Comparison of ENCODE assay signal across 1 cellular context in genomic region chr15:88546248-88547129, GRCh38.
TF ChIP-seq lines count a peak whose summit lies in the region.

Gene DET1, minus strand, starts transcription at chr15:88546681. Its CDS starts 14,976 bp downstream, at chr15:88531705.

TF ChIP-seq in K562, 482 proteins besides CTCF, POLR2A, EP300 and RAD21 (continued from another document and continues in another):
- TF ChIP-seq, protein P1, sequence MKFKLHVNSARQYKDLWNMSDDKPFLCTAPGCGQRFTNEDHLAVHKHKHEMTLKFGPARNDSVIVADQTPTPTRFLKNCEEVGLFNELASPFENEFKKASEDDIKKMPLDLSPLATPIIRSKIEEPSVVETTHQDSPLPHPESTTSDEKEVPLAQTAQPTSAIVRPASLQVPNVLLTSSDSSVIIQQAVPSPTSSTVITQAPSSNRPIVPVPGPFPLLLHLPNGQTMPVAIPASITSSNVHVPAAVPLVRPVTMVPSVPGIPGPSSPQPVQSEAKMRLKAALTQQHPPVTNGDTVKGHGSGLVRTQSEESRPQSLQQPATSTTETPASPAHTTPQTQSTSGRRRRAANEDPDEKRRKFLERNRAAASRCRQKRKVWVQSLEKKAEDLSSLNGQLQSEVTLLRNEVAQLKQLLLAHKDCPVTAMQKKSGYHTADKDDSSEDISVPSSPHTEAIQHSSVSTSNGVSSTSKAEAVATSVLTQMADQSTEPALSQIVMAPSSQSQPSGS (CRISPR knock-in tag; IDR thresholded peaks at IDR 0.05) = no peak
- TF ChIP-seq ZSCAN32 (CRISPR knock-in tag; IDR thresholded peaks at IDR 0.05) = 0 out of 2 replicates have a peak, but pooled peaks have one; percentile 36
- TF ChIP-seq, protein P2, sequence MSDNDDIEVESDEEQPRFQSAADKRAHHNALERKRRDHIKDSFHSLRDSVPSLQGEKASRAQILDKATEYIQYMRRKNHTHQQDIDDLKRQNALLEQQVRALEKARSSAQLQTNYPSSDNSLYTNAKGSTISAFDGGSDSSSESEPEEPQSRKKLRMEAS (CRISPR knock-in tag; IDR thresholded peaks at IDR 0.05) = no peak; the same call in none of the 2 replicates
- no peak for TF ChIP-seq TBL1XR1 (IDR thresholded peaks at IDR 0.05; ENCODE audit: low read length in 2 of 2)
- peak; percentile 39 for TF ChIP-seq HMGN3 (IDR thresholded peaks at IDR 0.05; ENCODE audit: borderline replicate concordance, extremely low read depth, insufficient read length, low read depth, low read length)
- no peak for TF ChIP-seq NBN (IDR thresholded peaks at IDR 0.05; ENCODE audit: low read depth)
- TF ChIP-seq SMARCC2 (IDR thresholded peaks at IDR 0.05; ENCODE audit: low read depth) = no peak
- 0 out of 2 replicates have a peak, but pooled peaks have one; percentile 33 for TF ChIP-seq GMEB1 (CRISPR knock-in tag; IDR thresholded peaks at IDR 0.05)
- no peak for TF ChIP-seq PTRF (tag; IDR thresholded peaks at IDR 0.05)
- TF ChIP-seq RBM34 (IDR thresholded peaks at IDR 0.05; ENCODE audit: borderline replicate concordance, insufficient read depth, low read length) = no peak
- TF ChIP-seq TEAD2 (tag; IDR thresholded peaks at IDR 0.05) = no peak
- TF ChIP-seq HDAC3 (IDR thresholded peaks at IDR 0.05; ENCODE audit: borderline replicate concordance, partially characterized antibody) = no peak
- no peak for TF ChIP-seq COPS2 (conservative IDR thresholded peaks at IDR 0.05)
- no peak for TF ChIP-seq RBM22 (IDR thresholded peaks at IDR 0.05; ENCODE audit: low read depth, low read length, poor library complexity, severe bottlenecking)
- TF ChIP-seq, protein P3, sequence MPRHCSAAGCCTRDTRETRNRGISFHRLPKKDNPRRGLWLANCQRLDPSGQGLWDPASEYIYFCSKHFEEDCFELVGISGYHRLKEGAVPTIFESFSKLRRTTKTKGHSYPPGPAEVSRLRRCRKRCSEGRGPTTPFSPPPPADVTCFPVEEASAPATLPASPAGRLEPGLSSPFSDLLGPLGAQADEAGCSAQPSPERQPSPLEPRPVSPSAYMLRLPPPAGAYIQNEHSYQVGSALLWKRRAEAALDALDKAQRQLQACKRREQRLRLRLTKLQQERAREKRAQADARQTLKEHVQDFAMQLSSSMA (CRISPR knock-in tag; IDR thresholded peaks at IDR 0.05) = no peak
- TF ChIP-seq, protein P4, sequence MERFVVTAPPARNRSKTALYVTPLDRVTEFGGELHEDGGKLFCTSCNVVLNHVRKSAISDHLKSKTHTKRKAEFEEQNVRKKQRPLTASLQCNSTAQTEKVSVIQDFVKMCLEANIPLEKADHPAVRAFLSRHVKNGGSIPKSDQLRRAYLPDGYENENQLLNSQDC (CRISPR knock-in tag; IDR thresholded peaks at IDR 0.05) = no peak
- TF ChIP-seq CHD4 (IDR thresholded peaks at IDR 0.05; ENCODE audit: insufficient read depth, insufficient replicate concordance, low read depth, low read length, poor library complexity, severe bottlenecking) = no peak
- TF ChIP-seq SPI1 (IDR thresholded peaks at IDR 0.05; ENCODE audit: borderline replicate concordance, low read depth, low read length) = peak; percentile 92
- TF ChIP-seq NONO (IDR thresholded peaks at IDR 0.05; ENCODE audit: low read depth in 2 of 2, low read length in 1 of 2) = no peak
- no peak for TF ChIP-seq CHCHD3 (CRISPR knock-in tag; IDR thresholded peaks at IDR 0.05)
- TF ChIP-seq SMARCA4 (IDR thresholded peaks at IDR 0.05) = peak; percentile 33; the same call in 1 of the 2 replicates
- TF ChIP-seq GATAD2B (IDR thresholded peaks at IDR 0.05; ENCODE audit: borderline replicate concordance) = 0 out of 2 replicates have a peak, but pooled peaks have one; percentile 59
- TF ChIP-seq EWSR1 (IDR thresholded peaks at IDR 0.05; ENCODE audit: borderline replicate concordance, low read depth, partially characterized antibody) = no peak
- TF ChIP-seq PHF20 (IDR thresholded peaks at IDR 0.05; ENCODE audit: partially characterized antibody) = peak; percentile 87
- peak; percentile 52 to 80 for TF ChIP-seq MAZ (CRISPR knock-in tag; conservative IDR thresholded peaks at IDR 0.05 in 1 of 2, IDR thresholded peaks at IDR 0.05 in 1 of 2)
- no peak for TF ChIP-seq CHD2 (IDR thresholded peaks at IDR 0.05; ENCODE audit: low read depth, low read length)
- no peak for TF ChIP-seq XRCC4 (IDR thresholded peaks at IDR 0.05; ENCODE audit: extremely low read depth, insufficient read depth, insufficient read length)
- TF ChIP-seq, protein P5, sequence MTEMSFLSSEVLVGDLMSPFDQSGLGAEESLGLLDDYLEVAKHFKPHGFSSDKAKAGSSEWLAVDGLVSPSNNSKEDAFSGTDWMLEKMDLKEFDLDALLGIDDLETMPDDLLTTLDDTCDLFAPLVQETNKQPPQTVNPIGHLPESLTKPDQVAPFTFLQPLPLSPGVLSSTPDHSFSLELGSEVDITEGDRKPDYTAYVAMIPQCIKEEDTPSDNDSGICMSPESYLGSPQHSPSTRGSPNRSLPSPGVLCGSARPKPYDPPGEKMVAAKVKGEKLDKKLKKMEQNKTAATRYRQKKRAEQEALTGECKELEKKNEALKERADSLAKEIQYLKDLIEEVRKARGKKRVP (CRISPR knock-in tag; IDR thresholded peaks at IDR 0.05) = 0 out of 2 replicates have a peak, but pooled peaks have one; percentile 26
- no peak for TF ChIP-seq FOXJ3 (CRISPR knock-in tag; IDR thresholded peaks at IDR 0.05)
- TF ChIP-seq, protein P6, sequence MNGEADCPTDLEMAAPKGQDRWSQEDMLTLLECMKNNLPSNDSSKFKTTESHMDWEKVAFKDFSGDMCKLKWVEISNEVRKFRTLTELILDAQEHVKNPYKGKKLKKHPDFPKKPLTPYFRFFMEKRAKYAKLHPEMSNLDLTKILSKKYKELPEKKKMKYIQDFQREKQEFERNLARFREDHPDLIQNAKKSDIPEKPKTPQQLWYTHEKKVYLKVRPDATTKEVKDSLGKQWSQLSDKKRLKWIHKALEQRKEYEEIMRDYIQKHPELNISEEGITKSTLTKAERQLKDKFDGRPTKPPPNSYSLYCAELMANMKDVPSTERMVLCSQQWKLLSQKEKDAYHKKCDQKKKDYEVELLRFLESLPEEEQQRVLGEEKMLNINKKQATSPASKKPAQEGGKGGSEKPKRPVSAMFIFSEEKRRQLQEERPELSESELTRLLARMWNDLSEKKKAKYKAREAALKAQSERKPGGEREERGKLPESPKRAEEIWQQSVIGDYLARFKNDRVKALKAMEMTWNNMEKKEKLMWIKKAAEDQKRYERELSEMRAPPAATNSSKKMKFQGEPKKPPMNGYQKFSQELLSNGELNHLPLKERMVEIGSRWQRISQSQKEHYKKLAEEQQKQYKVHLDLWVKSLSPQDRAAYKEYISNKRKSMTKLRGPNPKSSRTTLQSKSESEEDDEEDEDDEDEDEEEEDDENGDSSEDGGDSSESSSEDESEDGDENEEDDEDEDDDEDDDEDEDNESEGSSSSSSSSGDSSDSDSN (IDR thresholded peaks at IDR 0.05; ENCODE audit: borderline replicate concordance in 1 of 2, low read depth in 2 of 2, low read length in 2 of 2) = no peak
- TF ChIP-seq MIER1 (IDR thresholded peaks at IDR 0.05; ENCODE audit: low read depth) = no peak
- TF ChIP-seq ILK (tag; IDR thresholded peaks at IDR 0.05; ENCODE audit: borderline replicate concordance, low read depth) = no peak
- TF ChIP-seq XRCC3 (IDR thresholded peaks at IDR 0.05) = no peak
- no peak for TF ChIP-seq ZFP36 (IDR thresholded peaks at IDR 0.05; ENCODE audit: low read depth, low read length, partially characterized antibody)
- TF ChIP-seq ARID2 (IDR thresholded peaks at IDR 0.05) = no peak
- TF ChIP-seq TSC22D4 (tag; IDR thresholded peaks at IDR 0.05) = no peak
- TF ChIP-seq, protein P7, sequence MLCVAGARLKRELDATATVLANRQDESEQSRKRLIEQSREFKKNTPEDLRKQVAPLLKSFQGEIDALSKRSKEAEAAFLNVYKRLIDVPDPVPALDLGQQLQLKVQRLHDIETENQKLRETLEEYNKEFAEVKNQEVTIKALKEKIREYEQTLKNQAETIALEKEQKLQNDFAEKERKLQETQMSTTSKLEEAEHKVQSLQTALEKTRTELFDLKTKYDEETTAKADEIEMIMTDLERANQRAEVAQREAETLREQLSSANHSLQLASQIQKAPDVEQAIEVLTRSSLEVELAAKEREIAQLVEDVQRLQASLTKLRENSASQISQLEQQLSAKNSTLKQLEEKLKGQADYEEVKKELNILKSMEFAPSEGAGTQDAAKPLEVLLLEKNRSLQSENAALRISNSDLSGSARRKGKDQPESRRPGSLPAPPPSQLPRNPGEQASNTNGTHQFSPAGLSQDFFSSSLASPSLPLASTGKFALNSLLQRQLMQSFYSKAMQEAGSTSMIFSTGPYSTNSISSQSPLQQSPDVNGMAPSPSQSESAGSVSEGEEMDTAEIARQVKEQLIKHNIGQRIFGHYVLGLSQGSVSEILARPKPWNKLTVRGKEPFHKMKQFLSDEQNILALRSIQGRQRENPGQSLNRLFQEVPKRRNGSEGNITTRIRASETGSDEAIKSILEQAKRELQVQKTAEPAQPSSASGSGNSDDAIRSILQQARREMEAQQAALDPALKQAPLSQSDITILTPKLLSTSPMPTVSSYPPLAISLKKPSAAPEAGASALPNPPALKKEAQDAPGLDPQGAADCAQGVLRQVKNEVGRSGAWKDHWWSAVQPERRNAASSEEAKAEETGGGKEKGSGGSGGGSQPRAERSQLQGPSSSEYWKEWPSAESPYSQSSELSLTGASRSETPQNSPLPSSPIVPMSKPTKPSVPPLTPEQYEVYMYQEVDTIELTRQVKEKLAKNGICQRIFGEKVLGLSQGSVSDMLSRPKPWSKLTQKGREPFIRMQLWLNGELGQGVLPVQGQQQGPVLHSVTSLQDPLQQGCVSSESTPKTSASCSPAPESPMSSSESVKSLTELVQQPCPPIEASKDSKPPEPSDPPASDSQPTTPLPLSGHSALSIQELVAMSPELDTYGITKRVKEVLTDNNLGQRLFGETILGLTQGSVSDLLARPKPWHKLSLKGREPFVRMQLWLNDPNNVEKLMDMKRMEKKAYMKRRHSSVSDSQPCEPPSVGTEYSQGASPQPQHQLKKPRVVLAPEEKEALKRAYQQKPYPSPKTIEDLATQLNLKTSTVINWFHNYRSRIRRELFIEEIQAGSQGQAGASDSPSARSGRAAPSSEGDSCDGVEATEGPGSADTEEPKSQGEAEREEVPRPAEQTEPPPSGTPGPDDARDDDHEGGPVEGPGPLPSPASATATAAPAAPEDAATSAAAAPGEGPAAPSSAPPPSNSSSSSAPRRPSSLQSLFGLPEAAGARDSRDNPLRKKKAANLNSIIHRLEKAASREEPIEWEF (CRISPR knock-in tag; IDR thresholded peaks at IDR 0.05) = no peak
- peak; percentile 37; the same call in 1 of the 2 replicates for TF ChIP-seq SOX6 (IDR thresholded peaks at IDR 0.05)
- TF ChIP-seq GABPB2 (CRISPR knock-in tag; conservative IDR thresholded peaks at IDR 0.05) = no peak
- TF ChIP-seq RHOXF2B (CRISPR knock-in tag; conservative IDR thresholded peaks at IDR 0.05) = no peak
- no peak for TF ChIP-seq U2AF2 (optimal IDR thresholded peaks at IDR 0.05; ENCODE audit: low read depth, low read length)
- TF ChIP-seq NCOR1 (IDR thresholded peaks at IDR 0.05) = peak; percentile 40; the same call in 1 of the 2 replicates
- TF ChIP-seq TRIM24 (IDR thresholded peaks at IDR 0.05) = no peak
- TF ChIP-seq ARNT (IDR thresholded peaks at IDR 0.05) = no peak
- no peak for TF ChIP-seq ZNF165 (CRISPR knock-in tag; IDR thresholded peaks at IDR 0.05; ENCODE audit: borderline replicate concordance)
- no peak for TF ChIP-seq MED1 (CRISPR knock-in tag; IDR thresholded peaks at IDR 0.05; ENCODE audit: borderline replicate concordance)
- TF ChIP-seq L3MBTL2 (IDR thresholded peaks at IDR 0.05) = no peak
- TF ChIP-seq, protein P8, sequence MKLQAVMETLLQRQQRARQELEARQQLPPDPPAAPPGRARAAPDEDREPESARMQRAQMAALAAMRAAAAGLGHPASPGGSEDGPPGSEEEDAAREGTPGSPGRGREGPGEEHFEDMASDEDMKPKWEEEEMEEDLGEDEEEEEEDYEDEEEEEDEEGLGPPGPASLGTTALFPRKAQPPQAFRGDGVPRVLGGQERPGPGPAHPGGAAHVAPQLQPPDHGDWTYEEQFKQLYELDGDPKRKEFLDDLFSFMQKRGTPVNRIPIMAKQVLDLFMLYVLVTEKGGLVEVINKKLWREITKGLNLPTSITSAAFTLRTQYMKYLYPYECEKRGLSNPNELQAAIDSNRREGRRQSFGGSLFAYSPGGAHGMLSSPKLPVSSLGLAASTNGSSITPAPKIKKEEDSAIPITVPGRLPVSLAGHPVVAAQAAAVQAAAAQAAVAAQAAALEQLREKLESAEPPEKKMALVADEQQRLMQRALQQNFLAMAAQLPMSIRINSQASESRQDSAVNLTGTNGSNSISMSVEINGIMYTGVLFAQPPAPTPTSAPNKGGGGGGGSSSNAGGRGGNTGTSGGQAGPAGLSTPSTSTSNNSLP (IDR thresholded peaks at IDR 0.05; ENCODE audit: borderline replicate concordance, low read depth, low read length) = no peak
- no peak for TF ChIP-seq ZNF780A (CRISPR knock-in tag; IDR thresholded peaks at IDR 0.05)
- no peak for TF ChIP-seq CBFA2T3 (IDR thresholded peaks at IDR 0.05)
- no peak for TF ChIP-seq HMG20A (CRISPR knock-in tag; conservative IDR thresholded peaks at IDR 0.05)
- no peak for TF ChIP-seq ZNF134 (CRISPR knock-in tag; conservative IDR thresholded peaks at IDR 0.05)
- no peak for TF ChIP-seq TAF1 (IDR thresholded peaks at IDR 0.05; ENCODE audit: control insufficient read depth, extremely low read depth, insufficient read depth, low read length, severe bottlenecking)
- TF ChIP-seq, protein P9, sequence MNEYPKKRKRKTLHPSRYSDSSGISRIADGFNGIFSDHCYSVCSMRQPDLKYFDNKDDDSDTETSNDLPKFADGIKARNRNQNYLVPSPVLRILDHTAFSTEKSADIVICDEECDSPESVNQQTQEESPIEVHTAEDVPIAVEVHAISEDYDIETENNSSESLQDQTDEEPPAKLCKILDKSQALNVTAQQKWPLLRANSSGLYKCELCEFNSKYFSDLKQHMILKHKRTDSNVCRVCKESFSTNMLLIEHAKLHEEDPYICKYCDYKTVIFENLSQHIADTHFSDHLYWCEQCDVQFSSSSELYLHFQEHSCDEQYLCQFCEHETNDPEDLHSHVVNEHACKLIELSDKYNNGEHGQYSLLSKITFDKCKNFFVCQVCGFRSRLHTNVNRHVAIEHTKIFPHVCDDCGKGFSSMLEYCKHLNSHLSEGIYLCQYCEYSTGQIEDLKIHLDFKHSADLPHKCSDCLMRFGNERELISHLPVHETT (CRISPR knock-in tag; conservative IDR thresholded peaks at IDR 0.05 in 1 of 2, IDR thresholded peaks at IDR 0.05 in 1 of 2) = 0 out of 4 replicates have a peak, but pooled peaks of 1 of the 2 experiments have one; percentile 25
- no peak for TF ChIP-seq POLR2AphosphoS2 (IDR thresholded peaks at IDR 0.05; ENCODE audit: low read length)
- TF ChIP-seq ZNF445 (CRISPR knock-in tag; IDR thresholded peaks at IDR 0.05; ENCODE audit: low read depth) = no peak
- TF ChIP-seq PTBP1 (IDR thresholded peaks at IDR 0.05; ENCODE audit: low read depth, low read length) = no peak
- no peak for TF ChIP-seq BMI1 (IDR thresholded peaks at IDR 0.05; ENCODE audit: low read length)
- TF ChIP-seq MEIS2 (IDR thresholded peaks at IDR 0.05; ENCODE audit: partially characterized antibody) = no peak
